Comparison of ENCODE assay signal across 8 cellular contexts in the genomic region with DNA sequence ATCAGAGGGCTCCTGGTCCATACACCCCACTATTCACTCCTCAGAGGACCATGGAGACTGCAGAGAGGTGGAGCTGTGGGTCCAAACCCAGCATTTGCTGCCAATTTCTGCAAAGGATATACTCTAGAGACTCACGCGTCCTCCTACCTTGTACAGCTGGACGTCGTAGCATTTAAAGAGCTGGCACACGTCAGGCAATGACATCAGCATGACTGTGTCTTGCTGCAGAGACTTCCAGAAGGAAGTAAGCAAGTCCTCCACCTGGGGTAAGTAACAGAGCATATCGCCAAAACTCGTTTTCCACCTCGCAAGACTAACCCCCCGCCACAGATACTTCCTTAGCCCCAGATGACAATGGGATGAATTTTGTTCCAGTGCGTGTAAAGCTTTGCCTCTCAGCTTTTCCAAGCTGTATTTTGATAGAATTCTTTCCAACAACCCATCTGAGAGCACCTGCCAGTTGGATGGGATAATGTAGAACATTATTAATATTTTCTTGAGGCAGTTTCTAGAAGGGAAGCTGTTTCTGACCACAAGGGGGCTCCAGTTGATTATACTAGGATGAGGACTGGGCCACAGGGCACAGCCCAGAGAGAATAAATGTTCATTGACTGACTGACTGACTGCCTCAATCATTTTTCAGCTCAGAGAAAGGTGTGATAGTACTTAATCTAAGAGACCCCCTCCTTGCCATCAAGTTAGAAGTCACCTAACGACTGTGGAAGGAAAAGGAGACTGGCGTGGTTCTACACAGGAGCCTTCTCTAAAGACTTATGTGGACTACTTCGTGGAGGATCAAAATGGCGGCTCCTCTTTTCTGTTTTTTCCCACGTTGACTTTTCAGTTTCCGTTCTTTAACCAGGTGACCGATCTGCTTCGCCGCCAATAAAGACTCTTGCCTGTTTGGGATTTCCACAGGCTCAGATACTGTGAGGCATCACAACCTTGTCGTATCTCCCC. TPM values are rescaled to one million over a fixed set of nuclear protein-coding genes. Genes with fewer than 3 reads are reported as not detected.
DNase-seq lines count a peak whose midpoint lies in the region; ATAC-seq and TF ChIP-seq lines count a peak whose summit lies in the region.

No MANE protein-coding gene starts in this region.

- POLR2A ChIA-PET in activated CD4-positive, alpha-beta T cell treated with anti-CD3 and anti-CD28 coated beads, Interleukin-2, amount 10 ng/mL, durations not matched to agents 7 days and 5 days (lab: Charles Lee): no interaction called here

- H3K27ac Mint-ChIP-seq in activated CD4-positive, alpha-beta T cell treated with anti-CD3 and anti-CD28 coated beads, Interleukin-2, amount 10 ng/mL, durations not matched to agents 7 days and 5 days: no peak overlapping the region
- H3K27ac Mint-ChIP-seq in mesothelial cell of epicardium: no peak overlapping the region
- H3K27ac Mint-ChIP-seq in stimulated activated effector memory CD8-positive, alpha-beta T cell treated with anti-CD3 and anti-CD28 coated beads, Interleukin-12 subunit alpha, Interleukin-12 subunit beta, amount 100 ng/mL, for 72 hours: no peak overlapping the region

- no peak overlapping the region for H3K27ac ChIP-seq in effector memory CD4-positive, alpha-beta T cell (ENCODE audit: insufficient read depth, low read length, poor library complexity, severe bottlenecking)

- peak; percentile 79 for ATAC-seq in stimulated activated effector memory CD8-positive, alpha-beta T cell treated with anti-CD3 and anti-CD28 coated beads, Interleukin-12 subunit alpha, Interleukin-12 subunit beta, amount 100 ng/mL, for 72 hours
- ATAC-seq in GM18867 (IDR thresholded peaks at IDR 0.05; ENCODE audit: unreplicated experiment): no peak

- peaks cover 2% of the 10 kb centered on the region for H3K4me1 Mint-ChIP-seq in activated CD4-positive, alpha-beta T cell treated with anti-CD3 and anti-CD28 coated beads, Interleukin-2, amount 10 ng/mL, durations not matched to agents 7 days and 5 days
- no peaks in the 10 kb centered on the region for H3K4me1 Mint-ChIP-seq in mesothelial cell of epicardium
- no peaks in the 10 kb centered on the region for H3K4me1 Mint-ChIP-seq in stimulated activated effector memory CD8-positive, alpha-beta T cell treated with anti-CD3 and anti-CD28 coated beads, Interleukin-12 subunit alpha, Interleukin-12 subunit beta, amount 100 ng/mL, for 72 hours

- peaks cover 8% of the 10 kb centered on the region for H3K9me3 Mint-ChIP-seq in activated CD4-positive, alpha-beta T cell treated with anti-CD3 and anti-CD28 coated beads, Interleukin-2, amount 10 ng/mL, durations not matched to agents 7 days and 5 days
- H3K9me3 Mint-ChIP-seq in mesothelial cell of epicardium: no peaks in the 10 kb centered on the region
- no peaks in the 10 kb centered on the region for H3K9me3 Mint-ChIP-seq in stimulated activated effector memory CD8-positive, alpha-beta T cell treated with anti-CD3 and anti-CD28 coated beads, Interleukin-12 subunit alpha, Interleukin-12 subunit beta, amount 100 ng/mL, for 72 hours

- H3K4me3 ChIP-seq in effector memory CD4-positive, alpha-beta T cell (ENCODE audit: insufficient read depth, low read depth, low read length, poor library complexity, severe bottlenecking): no peak overlapping the region

- TF ChIP-seq CTCF in mesothelial cell of epicardium (IDR thresholded peaks at IDR 0.05; ENCODE audit: unreplicated experiment): peak; percentile 73

- H3K9me3 ChIP-seq in effector memory CD4-positive, alpha-beta T cell (ENCODE audit: control insufficient read depth, low read length): no peaks in the 10 kb centered on the region

- CTCF ChIA-PET in activated CD4-positive, alpha-beta T cell treated with anti-CD3 and anti-CD28 coated beads, Interleukin-2, amount 10 ng/mL, durations not matched to agents 7 days and 5 days (lab: Charles Lee): interaction anchor here (0.5 to 1.6 kb wide), 19 partner anchors 11 to 465 kb away, joined by 3 to 12 read pairs (median 3); a partner anchor contains a TSS

- H3K36me3 Mint-ChIP-seq in activated CD4-positive, alpha-beta T cell treated with anti-CD3 and anti-CD28 coated beads, Interleukin-2, amount 10 ng/mL, durations not matched to agents 7 days and 5 days (ENCODE audit: low read depth): no peaks in the 10 kb centered on the region
- no peaks in the 10 kb centered on the region for H3K36me3 Mint-ChIP-seq in mesothelial cell of epicardium
- H3K36me3 Mint-ChIP-seq in stimulated activated effector memory CD8-positive, alpha-beta T cell treated with anti-CD3 and anti-CD28 coated beads, Interleukin-12 subunit alpha, Interleukin-12 subunit beta, amount 100 ng/mL, for 72 hours: no peaks in the 10 kb centered on the region

- no peak overlapping the region for H3K4me3 Mint-ChIP-seq in activated CD4-positive, alpha-beta T cell treated with anti-CD3 and anti-CD28 coated beads, Interleukin-2, amount 10 ng/mL, durations not matched to agents 7 days and 5 days
- H3K4me3 Mint-ChIP-seq in mesothelial cell of epicardium: no peak overlapping the region
- no peak overlapping the region for H3K4me3 Mint-ChIP-seq in stimulated activated effector memory CD8-positive, alpha-beta T cell treated with anti-CD3 and anti-CD28 coated beads, Interleukin-12 subunit alpha, Interleukin-12 subunit beta, amount 100 ng/mL, for 72 hours

- H3K4me1 ChIP-seq in effector memory CD4-positive, alpha-beta T cell (ENCODE audit: control insufficient read depth, insufficient read depth, low read length, poor library complexity, severe bottlenecking): no peaks in the 10 kb centered on the region

- no peaks in the 10 kb centered on the region for H3K36me3 ChIP-seq in effector memory CD4-positive, alpha-beta T cell (ENCODE audit: control insufficient read depth, insufficient read depth, low read length)

- no peaks in the 10 kb centered on the region for H3K27me3 ChIP-seq in effector memory CD4-positive, alpha-beta T cell (replicated peaks; ENCODE audit: control insufficient read depth, insufficient read depth, low read length, poor library complexity, severe bottlenecking)

- DNase-seq in activated T-cell treated with anti-CD3 and anti-CD28 coated beads for 1 hour (ENCODE audit: low read depth) (peak; percentile 42), NCI-H226 (peak; percentile 20), mesothelial cell of epicardium (ENCODE audit: low spot score in 2 of 2, unreplicated experiment in 2 of 2) (no peak)
- no peak for DNase-seq in activated T-cell treated with anti-CD3 and anti-CD28 coated beads, Interleukin-2, amount 50 U/mL, for 1 hour
- peak; percentile 82 for DNase-seq in activated CD4-positive, alpha-beta T cell treated with anti-CD3 and anti-CD28 coated beads, Interleukin-2, amount 10 ng/mL, durations not matched to agents 7 days and 5 days
- peak; percentile 9 to 42 (median 13) for DNase-seq in effector memory CD4-positive, alpha-beta T cell
- DNase-seq in stimulated activated effector memory CD8-positive, alpha-beta T cell treated with anti-CD3 and anti-CD28 coated beads, Interleukin-12 subunit alpha, Interleukin-12 subunit beta, amount 100 ng/mL, for 72 hours (ENCODE audit: low spot score in 2 of 2): peak; percentile 32 to 65

- no peaks in the 10 kb centered on the region for H3K27me3 Mint-ChIP-seq in activated CD4-positive, alpha-beta T cell treated with anti-CD3 and anti-CD28 coated beads, Interleukin-2, amount 10 ng/mL, durations not matched to agents 7 days and 5 days
- H3K27me3 Mint-ChIP-seq in mesothelial cell of epicardium (ENCODE audit: low read depth): peaks cover 7% of the 10 kb centered on the region

RNA-seq across cellular contexts. Expression of a gene that starts 31.7 kb away (rescaled TPM):
- total RNA-seq in activated CD4-positive, alpha-beta T cell treated with anti-CD3 and anti-CD28 coated beads, Interleukin-2, amount 10 ng/mL, durations not matched to agents 7 days and 5 days: under 1 TPM; 0.31 to 0.52 TPM
- total RNA-seq in mesothelial cell of epicardium: 0.20 to 0.88 TPM (median 0.42 TPM) in 3 replicates

RNA-seq across cellular contexts. Expression of a gene that starts 55.9 kb away (rescaled TPM):
- 1 to 10 TPM; 2.1 to 2.8 TPM for total RNA-seq in activated CD4-positive, alpha-beta T cell treated with anti-CD3 and anti-CD28 coated beads, Interleukin-2, amount 10 ng/mL, durations not matched to agents 7 days and 5 days
- total RNA-seq in mesothelial cell of epicardium: 0.65 to 0.86 TPM (median 0.66 TPM) in 3 replicates

Comparison
In these comparisons a context has a peak if more than half of its experiments do, and no peak if none do; other contexts are left out.
1. DNase-seq: peak in activated T-cell treated with anti-CD3 and anti-CD28 coated beads for 1 hour (single experiment), NCI-H226 (single experiment), activated CD4-positive, alpha-beta T cell treated with anti-CD3 and anti-CD28 coated beads, Interleukin-2, amount 10 ng/mL, durations not matched to agents 7 days and 5 days (single experiment), effector memory CD4-positive, alpha-beta T cell (3 of 3) and stimulated activated effector memory CD8-positive, alpha-beta T cell treated with anti-CD3 and anti-CD28 coated beads, Interleukin-12 subunit alpha, Interleukin-12 subunit beta, amount 100 ng/mL, for 72 hours (2 of 2); none in activated T-cell treated with anti-CD3 and anti-CD28 coated beads, Interleukin-2, amount 50 U/mL, for 1 hour (single experiment) and mesothelial cell of epicardium (0 of 2).